31 cellular contexts compared by ENCODE assay signal in the genomic region with DNA sequence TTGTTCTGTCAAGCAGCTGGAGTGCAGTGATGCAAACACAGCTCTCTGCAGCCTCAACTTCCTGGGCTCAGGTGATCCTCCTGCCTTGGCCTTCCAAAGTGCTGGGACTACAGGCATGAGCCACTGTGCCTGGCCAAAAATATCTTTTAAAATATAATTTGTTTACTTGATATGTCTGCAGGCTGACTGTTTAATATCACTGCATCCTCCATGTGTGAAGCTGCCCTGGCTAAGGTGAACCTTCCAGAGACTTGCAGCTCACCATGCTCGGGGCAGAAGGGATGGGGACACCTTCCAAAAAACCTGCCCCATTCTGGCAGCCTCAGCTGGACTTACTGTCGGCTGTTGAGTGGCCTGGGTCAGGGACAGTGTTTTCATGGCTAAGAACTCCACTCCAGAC. TPM values are rescaled to one million over a fixed set of nuclear protein-coding genes. Genes with fewer than 3 reads are reported as not detected.
"Had no signal": no experiment of that assay in that cellular context is flagged by ENCODE, and none has a peak within 500 bp of the region (broad histone marks: within the 10 kb centered on the region; RNA-seq: fewer than 3 reads in every experiment).

No MANE protein-coding gene starts in this region.

- H3K27ac Mint-ChIP-seq: dendritic cell treated with granulocyte-macrophage colony-stimulating factor and Interleukin-4, amounts not matched to agents 40 ng/mL and 50 ng/mL, for 4 days; endodermal cell; mesothelial cell of epicardium; nephron; neural progenitor cell; stimulated activated naive CD8-positive, alpha-beta T cell treated with anti-CD3 and anti-CD28 coated beads, Interleukin-15, amount 100 ng/mL, for 72 hours had no signal

- H3K27me3 Mint-ChIP-seq: dendritic cell treated with granulocyte-macrophage colony-stimulating factor and Interleukin-4, amounts not matched to agents 40 ng/mL and 50 ng/mL, for 4 days had no signal

- DNase-seq: effector CD8-positive, alpha-beta T cell; endodermal cell; foreskin fibroblast; gastrocnemius medialis; hippocampal formation; left colon; naive thymus-derived CD4-positive, alpha-beta T cell; nucleus accumbens; psoas muscle; stimulated activated CD4-positive, alpha-beta T cell treated with anti-CD3 and anti-CD28 coated beads, Interleukin-12 subunit alpha, Interleukin-12 subunit beta, amount 100 ng/mL, for 4 hours; stimulated activated CD4-positive, alpha-beta T cell treated with anti-CD3 and anti-CD28 coated beads, Interleukin-1b, Interleukin-23, amount 100 ng/mL, for 48 hours; stimulated activated CD4-positive, alpha-beta T cell treated with anti-CD3 and anti-CD28 coated beads, Interleukin-4, amount 100 ng/mL, for 1 hour; stimulated activated CD8-positive, alpha-beta memory T cell treated with anti-CD3 and anti-CD28 coated beads, Interleukin-4, amount 100 ng/mL, for 48 hours; stimulated activated naive CD4-positive, alpha-beta T cell; stimulated activated naive CD8-positive, alpha-beta T cell treated with anti-CD3 and anti-CD28 coated beads, Interleukin-15, amount 100 ng/mL, for 72 hours; transverse colon; upper lobe of right lung; uterus had no signal

- H3K4me1 ChIP-seq: right lobe of liver, suprapubic skin, transverse colon, upper lobe of right lung, uterus had no signal

- H3K4me3 Mint-ChIP-seq: dendritic cell treated with granulocyte-macrophage colony-stimulating factor and Interleukin-4, amounts not matched to agents 40 ng/mL and 50 ng/mL, for 4 days; endodermal cell; mesothelial cell of epicardium; naive thymus-derived CD4-positive, alpha-beta T cell; nephron; neural progenitor cell; stimulated activated naive CD8-positive, alpha-beta T cell treated with anti-CD3 and anti-CD28 coated beads, Interleukin-15, amount 100 ng/mL, for 72 hours had no signal

- H3K9me3 ChIP-seq: gastrocnemius medialis, psoas muscle, right lobe of liver, suprapubic skin, transverse colon, upper lobe of right lung, uterus had no signal

- H3K4me1 Mint-ChIP-seq: naive thymus-derived CD4-positive, alpha-beta T cell; stimulated activated naive CD8-positive, alpha-beta T cell treated with anti-CD3 and anti-CD28 coated beads, Interleukin-15, amount 100 ng/mL, for 72 hours had no signal

- H3K36me3 ChIP-seq: neural progenitor cell, transverse colon, uterus had no signal

- H3K9me3 Mint-ChIP-seq: dendritic cell treated with granulocyte-macrophage colony-stimulating factor and Interleukin-4, amounts not matched to agents 40 ng/mL and 50 ng/mL, for 4 days; endodermal cell; mesothelial cell of epicardium; naive thymus-derived CD4-positive, alpha-beta T cell; nephron; neural progenitor cell; stimulated activated naive CD8-positive, alpha-beta T cell treated with anti-CD3 and anti-CD28 coated beads, Interleukin-15, amount 100 ng/mL, for 72 hours had no signal

- H3K27me3 ChIP-seq: gastrocnemius medialis, neural progenitor cell, right lobe of liver, suprapubic skin, transverse colon, upper lobe of right lung, uterus had no signal

- ATAC-seq: esophagus mucosa; gastrocnemius medialis; left colon; naive thymus-derived CD4-positive, alpha-beta T cell; psoas muscle; stimulated activated naive CD8-positive, alpha-beta T cell treated with anti-CD3 and anti-CD28 coated beads, Interleukin-15, amount 100 ng/mL, for 72 hours; upper lobe of right lung had no signal

- H3K4me3 ChIP-seq: gastrocnemius medialis, neural progenitor cell, psoas muscle, right lobe of liver, smooth muscle cell, suprapubic skin, transverse colon, upper lobe of right lung, uterus had no signal

- H3K27ac ChIP-seq: epithelial cell of prostate, neural progenitor cell, right lobe of liver, suprapubic skin, upper lobe of right lung, uterus had no signal

RNA-seq across cellular contexts. Expression of gene DDC, which starts 57.6 kb away (rescaled TPM):
- total RNA-seq: esophagus mucosa; glomerular endothelial cell; kidney epithelial cell; lung microvascular endothelial cell; mesothelial cell of epicardium; naive thymus-derived CD4-positive, alpha-beta T cell; osteocyte; smooth muscle cell; uterus had no signal
- polyA plus RNA-seq: naive thymus-derived CD4-positive, alpha-beta T cell; smooth muscle cell had no signal
